10 cellular contexts compared by ENCODE assay signal in the genomic region with DNA sequence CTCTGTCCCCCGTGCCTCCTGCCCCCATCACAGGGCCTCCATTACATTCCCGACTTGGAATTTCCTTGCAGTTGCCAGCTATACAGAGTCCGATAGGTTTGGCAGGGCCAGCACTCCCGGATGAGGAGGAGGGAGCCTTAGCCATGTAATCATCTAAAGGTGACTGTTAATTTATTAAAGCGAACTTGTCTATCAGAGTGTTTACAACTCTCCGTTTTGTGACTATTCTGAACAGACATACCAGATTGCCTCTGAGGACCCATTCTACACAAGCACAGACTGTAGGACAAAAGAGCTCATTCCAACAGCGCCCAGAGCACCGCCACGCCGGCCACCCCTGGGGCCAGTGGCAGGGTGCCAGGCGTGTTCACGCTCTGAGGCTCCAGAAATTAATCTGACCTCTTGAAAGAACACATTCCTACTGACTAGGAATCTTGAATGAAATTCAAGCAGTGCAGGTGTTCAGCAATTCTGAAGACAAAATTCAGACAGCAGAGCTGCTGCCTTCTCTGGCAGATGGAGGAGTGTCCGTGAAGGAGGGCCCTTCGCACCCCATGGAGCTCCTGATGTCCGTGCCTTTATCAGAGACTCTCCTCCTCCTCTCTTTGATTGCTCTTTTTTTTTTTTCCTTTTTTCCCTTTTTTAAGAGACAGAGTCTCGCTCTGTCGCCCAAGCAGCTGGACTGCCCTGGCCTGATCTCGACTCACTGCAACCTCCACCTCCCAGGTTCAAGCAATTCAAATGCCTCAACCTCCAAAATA. TPM values are rescaled to one million over a fixed set of nuclear protein-coding genes. Genes with fewer than 3 reads are reported as not detected.
DNase-seq lines count a peak whose midpoint lies in the region; ATAC-seq, FAIRE-seq and TF ChIP-seq lines count a peak whose summit lies in the region.
"Had no signal": no experiment of that assay in that cellular context is flagged by ENCODE, and none has a peak within 500 bp of the region (broad histone marks: within the 10 kb centered on the region; RNA-seq: fewer than 3 reads in every experiment).

No MANE protein-coding gene starts in this region.

- WGBS in psoas muscle, 3 donors, result 18 to 27% (median 22%) methylated on average over 18 of the region's 18 CpGs

- in situ Hi-C loops in Panc1 (cut with HindIII; ENCODE audit: low pct_unique_long_range_greater_than_20kb, low sequenced_read_pairs), result no loop called here

- H3K4me3 ChIP-seq in Panc1 (ENCODE audit: low read depth in 2 of 2, low read length in 2 of 2) (peak overlapping the region; percentile 11 to 42; a peak in 3 of 4 replicates), fibroblast of the aortic adventitia (ENCODE audit: low read depth, low read length) (no peak overlapping the region), psoas muscle (peak overlapping the region; percentile 39)
- H3K4me3 ChIP-seq: cardiac muscle cell, right lobe of liver had no signal

- no peak for FAIRE-seq in GM19239 (lab: Jason Lieb, UNC)

- TF ChIP-seq CTCF in Panc1 (IDR thresholded peaks at IDR 0.05) (no peak), fibroblast of the aortic adventitia (IDR thresholded peaks at IDR 0.05; ENCODE audit: insufficient read depth, low read length) (no peak), psoas muscle (IDR thresholded peaks at IDR 0.05) (no peak)

- H3K9me3 ChIP-seq in Panc1 (ENCODE audit: control insufficient read depth, insufficient read depth, low read depth, low read length) (no peaks in the 10 kb centered on the region), psoas muscle (no peaks in the 10 kb centered on the region)
- H3K9me3 ChIP-seq: right lobe of liver had no signal

- ATAC-seq in Panc1, result peak; percentile 89
- ATAC-seq in psoas muscle, result peak; percentile 36 to 74 (median 52)
- no peak for ATAC-seq in HG03139 (IDR thresholded peaks at IDR 0.05; ENCODE audit: unreplicated experiment)

- intact Hi-C loops in Panc1 (cut with micrococcal nuclease; ENCODE audit: unreplicated experiment) (no loop called here), psoas muscle (cut with DNase I) (loop anchor here in 1 of 2 donors (5.0 kb wide), 1 partner anchor 55 kb away; no protein-coding TSS in a partner anchor)

- H3K27me3 ChIP-seq in Panc1 (ENCODE audit: control insufficient read depth, insufficient read depth, low read length) (no peaks in the 10 kb centered on the region), psoas muscle (ENCODE audit: insufficient read depth in 3 of 3, low read length in 2 of 3) (no peaks in the 10 kb centered on the region)
- H3K27me3 ChIP-seq: cardiac muscle cell, right lobe of liver had no signal

- peak overlapping the region; percentile 80 for H3K27ac ChIP-seq in Panc1 (ENCODE audit: low read length)
- no peak overlapping the region for H3K27ac ChIP-seq in psoas muscle
- H3K27ac ChIP-seq: cardiac muscle cell, right lobe of liver had no signal

- H3K4me1 ChIP-seq in Panc1 (ENCODE audit: control insufficient read depth, insufficient read depth, low read length), result peaks cover 25% of the 10 kb centered on the region
- H3K4me1 ChIP-seq in psoas muscle, result peaks cover 11% of the 10 kb centered on the region
- H3K4me1 ChIP-seq: right lobe of liver had no signal

- H3K36me3 ChIP-seq in Panc1 (ENCODE audit: control insufficient read depth, insufficient read depth, low read length) (no peaks in the 10 kb centered on the region), psoas muscle (ENCODE audit: insufficient read depth in 1 of 2, low read depth in 1 of 2) (no peaks in the 10 kb centered on the region)
- H3K36me3 ChIP-seq: cardiac muscle cell, right lobe of liver had no signal

- CTCF ChIA-PET in Panc1 (lab: Charles Lee), result interaction anchor here (0.6 kb wide), 1 partner anchor 247 kb away, joined by 3 read pairs; no protein-coding TSS in a partner anchor

- BruUV-seq in Panc1 (replicated peaks; lab: Mats Ljungman, UMichigan), result no TSS peak

- POLR2A ChIA-PET in Panc1 (lab: Charles Lee), result interaction anchor here (0.5 to 0.7 kb wide), 2 partner anchors 103 to 292 kb away, joined by 3 read pairs; no protein-coding TSS in a partner anchor

- peak; percentile 64 for DNase-seq in DMS 273 (lab: John Stamatoyannopoulos, UW; ENCODE audit: unreplicated experiment)
- no peak for DNase-seq in Panc1 (ENCODE audit: low read depth, low spot score)
- peak; percentile 77 for DNase-seq in fibroblast of the aortic adventitia (ENCODE audit: low read depth)
- DNase-seq in psoas muscle, result peak; percentile 39 to 65
- DNase-seq in HuH-7 (ENCODE audit: low spot score), result no peak
- DNase-seq in KG1 (lab: John Stamatoyannopoulos, UW), result no peak
- DNase-seq in GM19239 (ENCODE audit: insufficient read length, low spot score), result no peak
- DNase-seq: right lobe of liver had no signal

RNA-seq across cellular contexts. Expression of a gene that starts 58.1 kb away (rescaled TPM):
- total RNA-seq in Panc1 (2021; ENCODE audit: unreplicated experiment) (70.0 TPM), fibroblast of the aortic adventitia (ENCODE audit: low replicate concordance) (77.2 and 100 TPM in 2 replicates), psoas muscle (10 to 100 TPM; 28.7 to 42.6 (median 39.6) TPM)
- polyA plus RNA-seq in Panc1 (2012; ENCODE audit: insufficient read length), result 62.5 TPM
- polyA plus RNA-seq in psoas muscle, result 10 to 100 TPM; 32.7 to 85.0 (median 32.8) TPM

Comparison
In these comparisons a context has a peak if more than half of its experiments do, and no peak if none do; other contexts are left out.
1. DNase-seq: peak in DMS 273 (single experiment), fibroblast of the aortic adventitia (single experiment) and psoas muscle (2 of 2); none in Panc1 (single experiment), HuH-7 (single experiment), KG1 (single experiment) and GM19239 (single experiment).